In genomic region chrX:49001521-49002090, GRCh38 we compare ENCODE assay signal across 8 cellular contexts. TPM values are rescaled to one million over a fixed set of nuclear protein-coding genes. Genes with fewer than 3 reads are reported as not detected.
DNase-seq lines count a peak whose midpoint lies in the region; ATAC-seq and TF ChIP-seq lines count a peak whose summit lies in the region.

No MANE protein-coding gene starts in this region.

- H3K36me3 ChIP-seq in ACC112 (ENCODE audit: insufficient read depth, low read length) (peaks cover 2% of the 10 kb centered on the region; the same call in 1 of the 2 replicates), tibial artery (peaks cover 0 to 17% (median 8%) of the 10 kb centered on the region in 3 donors)

- H3K4me3 ChIP-seq in ACC112 (ENCODE audit: low read depth, low read length) = peak overlapping the region; percentile 88
- peak overlapping the region; percentile 72 to 76 for H3K4me3 ChIP-seq in tibial artery

- H3K79me2 ChIP-seq in ACC112 (ENCODE audit: control insufficient read depth, insufficient read depth, low read length, unreplicated experiment) = peaks cover 14% of the 10 kb centered on the region

- H2AFZ ChIP-seq in ACC112 (ENCODE audit: low read length, unreplicated experiment) = peak overlapping the region; percentile 85

- H3K9me3 ChIP-seq in tibial artery = peaks cover 0 to 4% (median 0%) of the 10 kb centered on the region in 3 donors

- DNase-seq in OCI-M1 (lab: John Stamatoyannopoulos, UW) (peak; percentile 57), foreskin melanocyte (peak; percentile 21), omental fat pad (ENCODE audit: low spot score) (no peak), tibial artery (peak in 1 of 2 donors; percentile 20)
- peak; percentile 2 for DNase-seq in activated effector memory CD4-positive, alpha-beta T cell treated with Interleukin-2 at 50 U/mL for 16 hours

- TF ChIP-seq CTCF in omental fat pad (IDR thresholded peaks at IDR 0.05) (no peak), tibial artery (IDR thresholded peaks at IDR 0.05) (no peak)

- ATAC-seq in GM18519 (IDR thresholded peaks at IDR 0.05; ENCODE audit: low FRiP score, unreplicated experiment) = peak; percentile 14
- ATAC-seq in HG03159 (IDR thresholded peaks at IDR 0.05; ENCODE audit: unreplicated experiment) = peak; percentile 20
- ATAC-seq in omental fat pad (ENCODE audit: low FRiP score) = peak; percentile 35

- H3K27ac ChIP-seq in ACC112 (ENCODE audit: low read depth, low read length) (peak overlapping the region; percentile 99), tibial artery (peak overlapping the region; percentile 74)

- intact Hi-C loops in tibial artery (cut with DNase I; ENCODE audit: low total_unique reads) = no loop called here

- H3K4me1 ChIP-seq in ACC112 (ENCODE audit: control insufficient read depth, insufficient read depth, low read length, unreplicated experiment) (no peaks in the 10 kb centered on the region), tibial artery (peaks cover 0 to 10% (median 0%) of the 10 kb centered on the region in 4 donors)

- no peaks in the 10 kb centered on the region for H3K27me3 ChIP-seq in ACC112 (ENCODE audit: insufficient read depth, low read length)
- no peaks in the 10 kb centered on the region for H3K27me3 ChIP-seq in tibial artery

RNA-seq across cellular contexts. Expression of gene GRIPAP1, which starts 0.5 kb away (rescaled TPM):
- 10 to 100 TPM; 25.1 to 44.5 (median 32.2) TPM for total RNA-seq in omental fat pad

RNA-seq across cellular contexts. Expression of gene KCND1, which starts 30.0 kb away (rescaled TPM):
- total RNA-seq in omental fat pad = 10 to 100 TPM in 1 of 4 donors, 1 to 10 TPM in 3; 1.9 to 11.3 (median 3.7) TPM

RNA-seq across cellular contexts. Expression of gene TFE3, which starts 41.6 kb away (rescaled TPM):
- 100 to 1,000 TPM in 3 of 4 donors, 10 to 100 TPM in 1; 89.8 to 124 (median 116) TPM for total RNA-seq in omental fat pad

RNA-seq across cellular contexts. Expression of gene OTUD5, which starts 44.2 kb away (rescaled TPM):
- total RNA-seq in omental fat pad = 10 to 100 TPM; 32.7 to 43.0 (median 38.3) TPM

RNA-seq across cellular contexts. Expression of gene CCDC120, which starts 57.2 kb away (rescaled TPM):
- total RNA-seq in omental fat pad = 1 to 10 TPM; 1.1 to 3.2 (median 2.5) TPM
